10 cellular contexts compared by ENCODE assay signal in genomic region chr7:107505997-107506682, GRCh38. TPM values are rescaled to one million over a fixed set of nuclear protein-coding genes. Genes with fewer than 3 reads are reported as not detected.
DNase-seq lines count a peak whose midpoint lies in the region; ATAC-seq, FAIRE-seq and TF ChIP-seq lines count a peak whose summit lies in the region.
"Had no signal": no experiment of that assay in that cellular context is flagged by ENCODE, and none has a peak within 500 bp of the region (broad histone marks: within the 10 kb centered on the region; RNA-seq: fewer than 3 reads in every experiment).

No MANE protein-coding gene starts in this region.

- TF ChIP-seq CTCF in mucosa of descending colon (IDR thresholded peaks at IDR 0.05), result no peak

- peak; percentile 70 for ATAC-seq in activated naive CD8-positive, alpha-beta T cell treated with anti-CD3 and anti-CD28 coated beads, Interleukin-2, amount 10 ng/mL, durations not matched to agents 7 days and 5 days (ENCODE audit: low read depth)
- ATAC-seq in mucosa of descending colon, result peak; percentile 85

- no peaks in the 10 kb centered on the region for H3K9me3 ChIP-seq in mucosa of descending colon

- peak; percentile 38 for FAIRE-seq in H54 (lab: Jason Lieb, UNC)
- FAIRE-seq: kidney had no signal

- no peaks in the 10 kb centered on the region for H3K27me3 Mint-ChIP-seq in activated naive CD8-positive, alpha-beta T cell treated with anti-CD3 and anti-CD28 coated beads, Interleukin-2, amount 10 ng/mL, durations not matched to agents 7 days and 5 days

- peaks cover 3% of the 10 kb centered on the region for H3K4me1 ChIP-seq in mucosa of descending colon (ENCODE audit: low read depth)

- peak overlapping the region; percentile 3 for H3K27ac Mint-ChIP-seq in activated naive CD8-positive, alpha-beta T cell treated with anti-CD3 and anti-CD28 coated beads, Interleukin-2, amount 10 ng/mL, durations not matched to agents 7 days and 5 days

- in situ Hi-C loops in ACHN (cut with HindIII; ENCODE audit: low pct_ligation_motif_present, low pct_unique_long_range_greater_than_20kb, low sequenced_read_pairs), result no loop called here

- H3K4me3 Mint-ChIP-seq in activated naive CD8-positive, alpha-beta T cell treated with anti-CD3 and anti-CD28 coated beads, Interleukin-2, amount 10 ng/mL, durations not matched to agents 7 days and 5 days, result no peak overlapping the region

- TF ChIP-seq POLR2A in H54 (IDR thresholded peaks at IDR 0.05; ENCODE audit: low read depth, low read length), result no peak

- peaks cover 6% of the 10 kb centered on the region for H3K9me3 Mint-ChIP-seq in activated naive CD8-positive, alpha-beta T cell treated with anti-CD3 and anti-CD28 coated beads, Interleukin-2, amount 10 ng/mL, durations not matched to agents 7 days and 5 days

- H3K36me3 Mint-ChIP-seq in activated naive CD8-positive, alpha-beta T cell treated with anti-CD3 and anti-CD28 coated beads, Interleukin-2, amount 10 ng/mL, durations not matched to agents 7 days and 5 days, result peaks cover 24% of the 10 kb centered on the region

- H3K4me1 Mint-ChIP-seq in activated naive CD8-positive, alpha-beta T cell treated with anti-CD3 and anti-CD28 coated beads, Interleukin-2, amount 10 ng/mL, durations not matched to agents 7 days and 5 days, result peaks cover 12% of the 10 kb centered on the region

- H3K4me3 ChIP-seq in mucosa of descending colon, result no peak overlapping the region

- no peak for DNase-seq in H54 (ENCODE audit: insufficient read length, low spot score)
- peak; percentile 73 for DNase-seq in NCI-H2081 treated with DMSO at 0.1 percent for 48 hours (lab: John Stamatoyannopoulos, UW)
- peak; percentile 28 for DNase-seq in activated naive CD8-positive, alpha-beta T cell treated with anti-CD3 and anti-CD28 coated beads, Interleukin-2, amount 10 ng/mL, durations not matched to agents 7 days and 5 days
- peak in 2 of 3 donors; percentile 41 to 92 for DNase-seq in mucosa of descending colon
- DNase-seq in NCI-H524 treated with DMSO at 0.1 percent for 48 hours (lab: John Stamatoyannopoulos, UW), result no peak
- no peak for DNase-seq in ACHN
- no peak for DNase-seq in amniotic stem cell (lab: John Stamatoyannopoulos, UW)
- DNase-seq in posterior vena cava (ENCODE audit: low spot score), result no peak
- DNase-seq: activated CD4-positive, CD25-positive, alpha-beta regulatory T cell treated with anti-CD3 and anti-CD28 coated beads, Interleukin-2, amount 50 U/mL, for 72 hours had no signal

- intact Hi-C loops in mucosa of descending colon (cut with DNase I, micrococcal nuclease), result no loop called here
- intact Hi-C loops in posterior vena cava (cut with DNase I), result loop anchor here in 1 of 2 donors (2.0 kb wide), 1 partner anchor 75 kb away; no protein-coding TSS in a partner anchor

- H3K36me3 ChIP-seq in mucosa of descending colon (ENCODE audit: low read depth), result no peaks in the 10 kb centered on the region

- POLR2A ChIA-PET in activated naive CD8-positive, alpha-beta T cell treated with anti-CD3 and anti-CD28 coated beads, Interleukin-2, amount 10 ng/mL, durations not matched to agents 7 days and 5 days (lab: Charles Lee), result interaction anchor here (0.6 to 1.7 kb wide), 2 partner anchors 58 to 296 kb away, joined by 3 to 5 read pairs; partner anchors contain the start of genes COG5 and DUS4L

RNA-seq across cellular contexts. Expression of gene GPR22, which starts 36.3 kb away (rescaled TPM):
- total RNA-seq in activated naive CD8-positive, alpha-beta T cell treated with anti-CD3 and anti-CD28 coated beads, Interleukin-2, amount 10 ng/mL, durations not matched to agents 7 days and 5 days, result not detected
- total RNA-seq in mucosa of descending colon, result under 1 TPM in 1 of 3 donors, not detected in 2; 0.44 TPM
- not detected for total RNA-seq in posterior vena cava
- total RNA-seq: kidney had no signal

RNA-seq across cellular contexts. Expression of gene COG5, which starts 57.6 kb away (rescaled TPM):
- total RNA-seq in activated naive CD8-positive, alpha-beta T cell treated with anti-CD3 and anti-CD28 coated beads, Interleukin-2, amount 10 ng/mL, durations not matched to agents 7 days and 5 days, result 10 to 100 TPM; 51.0 to 56.2 TPM
- total RNA-seq in mucosa of descending colon, result 10 to 100 TPM; 46.8 to 56.4 (median 47.7) TPM
- 10 to 100 TPM; 41.8 to 50.2 TPM for total RNA-seq in posterior vena cava

RNA-seq across cellular contexts. Expression of gene DUS4L, which starts 57.6 kb away (rescaled TPM):
- total RNA-seq in activated naive CD8-positive, alpha-beta T cell treated with anti-CD3 and anti-CD28 coated beads, Interleukin-2, amount 10 ng/mL, durations not matched to agents 7 days and 5 days, result 10 to 100 TPM; 10.1 to 11.8 TPM
- total RNA-seq in mucosa of descending colon (1 to 10 TPM; 5.2 to 7.0 (median 7.0) TPM), posterior vena cava (1 to 10 TPM; 5.4 to 6.6 TPM)

Comparison
In these comparisons a context has a peak if more than half of its experiments do, and no peak if none do; other contexts are left out.
1. DNase-seq: peak in NCI-H2081 treated with DMSO at 0.1 percent for 48 hours (single experiment), activated naive CD8-positive, alpha-beta T cell treated with anti-CD3 and anti-CD28 coated beads, Interleukin-2, amount 10 ng/mL, durations not matched to agents 7 days and 5 days (single experiment) and mucosa of descending colon (2 of 3); none in H54 (single experiment), NCI-H524 treated with DMSO at 0.1 percent for 48 hours (single experiment), ACHN (single experiment), amniotic stem cell (single experiment) and posterior vena cava (single experiment).